In the genomic region with DNA sequence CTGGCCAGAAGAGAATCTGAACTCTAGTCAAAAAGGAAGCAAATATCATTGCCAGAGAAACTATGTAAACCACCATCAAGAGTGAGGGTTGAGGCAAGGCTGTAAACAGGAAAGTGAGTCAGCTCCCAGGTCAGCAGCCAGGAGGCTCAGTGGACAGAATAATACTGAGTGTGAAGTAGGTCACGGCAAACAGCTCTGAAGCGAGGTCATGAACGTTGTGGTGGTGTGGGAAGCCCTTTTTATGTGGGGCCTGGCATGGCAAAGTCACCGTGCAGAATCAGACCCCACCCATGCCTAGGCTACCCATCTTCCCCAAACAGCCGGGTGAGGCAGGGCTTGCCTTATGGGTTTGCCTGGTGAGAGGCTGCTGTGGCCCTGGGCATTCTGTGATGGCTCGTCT, we compare ENCODE assay signal across 8 cellular contexts. TPM values are rescaled to one million over a fixed set of nuclear protein-coding genes. Genes with fewer than 3 reads are reported as not detected.
DNase-seq lines count a peak whose midpoint lies in the region; ATAC-seq lines count a peak whose summit lies in the region.

No MANE protein-coding gene starts in this region.

- no peaks in the 10 kb centered on the region for H3K36me3 ChIP-seq in SJCRH30

- H3K9me3 Mint-ChIP-seq in activated naive CD4-positive, alpha-beta T cell treated with anti-CD3 and anti-CD28 coated beads, Interleukin-2, amount 50 U/mL, for 72 hours: peaks cover 0 to 17% of the 10 kb centered on the region in 2 donors

- peaks cover 7 to 34% of the 10 kb centered on the region in 2 donors for H3K36me3 Mint-ChIP-seq in activated naive CD4-positive, alpha-beta T cell treated with anti-CD3 and anti-CD28 coated beads, Interleukin-2, amount 50 U/mL, for 72 hours

- no peaks in the 10 kb centered on the region for H3K27me3 ChIP-seq in SJCRH30

- peak; percentile 95 for DNase-seq in RPMI7951 (ENCODE audit: low read depth)
- DNase-seq in activated naive CD4-positive, alpha-beta T cell treated with anti-CD3 and anti-CD28 coated beads, Interleukin-2, amount 50 U/mL, for 72 hours (ENCODE audit: low spot score in 2 of 2): peak; percentile 64 to 71
- peak; percentile 50 for DNase-seq in hepatic stellate cell (ENCODE audit: low spot score)
- peak in 2 of 3 donors; percentile 30 to 53 for DNase-seq in stimulated activated CD4-positive, alpha-beta T cell treated with anti-CD3 and anti-CD28 coated beads, TNF-alpha, amount 100 ng/mL, for 1 hour (ENCODE audit: low read depth in 3 of 3, low spot score in 1 of 3)
- no peak for DNase-seq in SJCRH30
- DNase-seq in NCI-H1417 (lab: John Stamatoyannopoulos, UW): no peak

- no peak overlapping the region for H3K27ac ChIP-seq in SJCRH30

- H3K27ac Mint-ChIP-seq in activated naive CD4-positive, alpha-beta T cell treated with anti-CD3 and anti-CD28 coated beads, Interleukin-2, amount 50 U/mL, for 72 hours: peak overlapping the region; percentile 90 to 99

- 0 out of 2 replicates have a peak, but pooled peaks cover 8% of the 10 kb centered on the region for H3K4me1 ChIP-seq in SJCRH30

- no peaks in the 10 kb centered on the region for H3K9me3 ChIP-seq in SJCRH30 (replicated peaks)

- H3K4me3 ChIP-seq in SJCRH30: no peak overlapping the region

- ATAC-seq in GM21367 (IDR thresholded peaks at IDR 0.05; ENCODE audit: unreplicated experiment): peak; percentile 29
- ATAC-seq in activated naive CD4-positive, alpha-beta T cell treated with anti-CD3 and anti-CD28 coated beads, Interleukin-2, amount 50 U/mL, for 72 hours: peak; percentile 74 to 77
- no peak for ATAC-seq in GM21576 (IDR thresholded peaks at IDR 0.05; ENCODE audit: unreplicated experiment)

RNA-seq across cellular contexts. Expression of a gene that starts 43.9 kb away (rescaled TPM):
- total RNA-seq in RPMI7951 (2014; rRNA removed; shearing (Covaris generic)): 593 and 598 TPM in 2 replicates
- 1 to 10 TPM in 1 of 2 donors, under 1 TPM in 1; 0.46 to 7.5 TPM for total RNA-seq in activated naive CD4-positive, alpha-beta T cell treated with anti-CD3 and anti-CD28 coated beads, Interleukin-2, amount 50 U/mL, for 72 hours
- 24.3 and 24.4 TPM in 2 replicates for total RNA-seq in SJCRH30 (2014; rRNA removed; shearing (Covaris generic))

Comparison
In these comparisons a context has a peak if more than half of its experiments do, and no peak if none do; other contexts are left out.
1. DNase-seq: peak in RPMI7951 (single experiment), activated naive CD4-positive, alpha-beta T cell treated with anti-CD3 and anti-CD28 coated beads, Interleukin-2, amount 50 U/mL, for 72 hours (2 of 2), hepatic stellate cell (single experiment) and stimulated activated CD4-positive, alpha-beta T cell treated with anti-CD3 and anti-CD28 coated beads, TNF-alpha, amount 100 ng/mL, for 1 hour (2 of 3); none in SJCRH30 (0 of 2) and NCI-H1417 (0 of 3).
2. RNA of a gene that starts 43.9 kb away (total RNA-seq): 593 to 598 TPM in RPMI7951; 24.3 to 24.4 TPM in SJCRH30 and 0.46 to 7.5 TPM in activated naive CD4-positive, alpha-beta T cell treated with anti-CD3 and anti-CD28 coated beads, Interleukin-2, amount 50 U/mL, for 72 hours; every median in the first group is over 10 times any median in the second.